ENCODE assay signal across 1 cellular context in the genomic region with DNA sequence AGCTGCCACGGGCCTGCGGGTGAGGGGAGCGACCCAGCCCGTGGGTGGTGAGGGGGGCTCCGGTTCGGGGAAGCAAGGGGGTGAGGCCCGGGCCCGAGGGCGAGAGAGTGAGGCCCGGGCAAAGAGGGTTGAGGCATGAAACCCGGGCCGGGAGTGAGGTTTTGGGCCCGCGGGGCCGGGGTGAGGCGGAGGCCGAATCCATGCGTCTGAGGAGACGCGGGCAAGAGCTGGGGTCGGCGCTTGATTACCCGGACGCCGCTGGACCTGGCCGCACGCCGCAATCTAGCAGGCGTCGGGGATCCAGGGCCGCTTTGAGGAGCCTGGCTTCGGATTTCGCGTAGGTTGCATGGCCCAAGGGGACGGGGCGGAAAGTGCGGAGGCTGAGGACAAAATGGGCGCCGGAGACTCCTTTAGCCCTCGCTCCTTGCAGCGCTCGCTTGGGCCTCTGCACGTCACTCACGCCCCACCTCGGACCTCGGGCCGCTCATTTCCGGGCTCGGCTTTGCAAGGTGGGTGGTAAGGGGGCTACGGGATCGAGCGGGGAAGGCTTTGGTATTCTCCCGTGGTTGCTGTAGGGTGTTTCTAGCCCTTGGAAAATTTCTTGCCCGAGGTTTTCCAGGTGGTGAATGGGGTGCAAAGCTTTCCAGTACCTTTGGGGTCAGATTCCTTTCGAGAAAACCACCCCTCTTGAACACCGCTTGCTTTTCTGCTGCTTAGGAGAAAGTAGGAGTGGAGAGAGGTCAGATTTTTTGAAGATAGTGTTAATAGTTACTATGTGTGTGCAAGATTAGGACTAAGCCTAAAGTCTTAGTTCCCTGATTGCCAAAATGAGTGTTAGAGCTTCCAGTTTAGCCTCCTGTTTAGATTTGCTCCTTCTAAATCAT.
A peak's percentile ranks its signal among the peaks of the same experiment; 100 is the strongest.
TF ChIP-seq lines count a peak whose summit lies in the region.

No MANE protein-coding gene starts in this region.

TF ChIP-seq in HepG2, 621 proteins besides CTCF, POLR2A, EP300 and RAD21 (continued from another document and continues in another):
- TF ChIP-seq, protein P1, sequence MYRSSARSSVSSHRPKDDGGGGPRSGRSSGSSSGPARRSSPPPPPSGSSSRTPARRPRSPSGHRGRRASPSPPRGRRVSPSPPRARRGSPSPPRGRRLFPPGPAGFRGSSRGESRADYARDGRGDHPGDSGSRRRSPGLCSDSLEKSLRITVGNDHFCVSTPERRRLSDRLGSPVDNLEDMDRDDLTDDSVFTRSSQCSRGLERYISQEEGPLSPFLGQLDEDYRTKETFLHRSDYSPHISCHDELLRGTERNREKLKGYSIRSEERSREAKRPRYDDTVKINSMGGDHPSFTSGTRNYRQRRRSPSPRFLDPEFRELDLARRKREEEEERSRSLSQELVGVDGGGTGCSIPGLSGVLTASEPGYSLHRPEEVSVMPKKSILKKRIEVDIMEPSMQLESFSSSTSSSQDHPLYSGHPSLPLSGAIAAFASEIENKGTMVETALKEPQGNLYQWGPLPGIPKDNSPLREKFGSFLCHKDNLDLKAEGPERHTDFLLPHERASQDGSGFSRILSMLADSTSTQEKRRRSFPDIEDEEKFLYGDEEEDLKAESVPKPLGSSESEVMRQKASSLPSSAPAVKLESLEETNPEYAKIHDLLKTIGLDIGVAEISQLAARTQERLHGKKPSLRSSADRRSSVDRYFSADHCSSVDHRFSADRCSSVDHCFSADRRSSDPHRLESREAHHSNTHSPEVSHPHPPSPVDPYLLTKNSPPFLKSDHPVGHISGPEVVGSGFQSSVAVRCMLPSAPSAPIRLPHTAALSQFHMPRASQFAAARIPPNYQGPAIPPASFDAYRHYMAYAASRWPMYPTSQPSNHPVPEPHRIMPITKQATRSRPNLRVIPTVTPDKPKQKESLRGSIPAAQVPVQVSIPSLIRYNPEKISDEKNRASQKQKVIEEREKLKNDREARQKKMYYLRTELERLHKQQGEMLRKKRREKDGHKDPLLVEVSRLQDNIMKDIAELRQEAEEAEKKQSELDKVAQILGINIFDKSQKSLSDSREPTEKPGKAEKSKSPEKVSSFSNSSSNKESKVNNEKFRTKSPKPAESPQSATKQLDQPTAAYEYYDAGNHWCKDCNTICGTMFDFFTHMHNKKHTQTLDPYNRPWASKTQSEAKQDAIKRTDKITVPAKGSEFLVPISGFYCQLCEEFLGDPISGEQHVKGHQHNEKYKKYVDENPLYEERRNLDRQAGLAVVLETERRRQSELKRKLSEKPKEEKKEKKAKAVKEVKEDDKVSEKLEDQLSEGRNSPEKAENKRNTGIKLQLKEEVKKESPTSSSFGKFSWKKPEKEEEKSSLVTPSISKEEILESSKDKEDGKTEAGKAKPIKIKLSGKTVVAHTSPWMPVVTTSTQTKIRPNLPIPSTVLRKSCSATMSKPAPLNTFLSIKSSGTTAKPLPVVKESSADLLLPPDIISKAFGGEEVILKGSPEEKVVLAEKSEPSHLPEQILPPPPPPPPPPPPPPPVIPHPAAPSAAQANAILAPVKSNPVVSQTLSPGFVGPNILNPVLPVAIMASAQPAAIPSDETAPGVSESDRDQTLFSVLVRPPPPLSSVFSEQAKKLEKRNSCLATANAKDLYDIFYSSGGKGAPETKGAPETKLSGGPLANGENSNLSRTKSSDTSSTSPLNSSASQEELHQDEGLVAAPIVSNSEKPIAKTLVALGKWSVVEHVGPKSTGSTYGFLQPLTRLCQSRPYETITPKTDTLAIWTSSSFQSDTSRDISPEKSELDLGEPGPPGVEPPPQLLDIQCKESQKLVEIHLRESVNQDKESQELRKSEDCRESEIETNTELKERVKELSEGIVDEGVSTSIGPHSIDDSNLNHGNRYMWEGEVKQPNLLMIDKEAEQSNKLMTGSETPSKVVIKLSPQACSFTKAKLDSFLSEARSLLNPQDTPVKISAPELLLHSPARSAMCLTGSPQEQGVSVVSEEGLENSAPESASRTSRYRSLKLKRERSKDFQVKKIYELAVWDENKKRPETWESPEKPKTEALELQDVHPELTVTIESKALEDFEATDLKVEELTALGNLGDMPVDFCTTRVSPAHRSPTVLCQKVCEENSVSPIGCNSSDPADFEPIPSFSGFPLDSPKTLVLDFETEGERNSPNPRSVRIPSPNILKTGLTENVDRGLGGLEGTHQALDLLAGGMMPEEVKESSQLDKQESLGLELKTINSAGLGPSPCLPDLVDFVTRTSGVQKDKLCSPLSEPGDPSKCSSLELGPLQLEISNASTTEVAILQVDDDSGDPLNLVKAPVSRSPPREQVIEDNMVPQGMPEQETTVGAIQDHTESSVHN (CRISPR knock-in tag; IDR thresholded peaks at IDR 0.05), result no peak
- TF ChIP-seq, protein P2, sequence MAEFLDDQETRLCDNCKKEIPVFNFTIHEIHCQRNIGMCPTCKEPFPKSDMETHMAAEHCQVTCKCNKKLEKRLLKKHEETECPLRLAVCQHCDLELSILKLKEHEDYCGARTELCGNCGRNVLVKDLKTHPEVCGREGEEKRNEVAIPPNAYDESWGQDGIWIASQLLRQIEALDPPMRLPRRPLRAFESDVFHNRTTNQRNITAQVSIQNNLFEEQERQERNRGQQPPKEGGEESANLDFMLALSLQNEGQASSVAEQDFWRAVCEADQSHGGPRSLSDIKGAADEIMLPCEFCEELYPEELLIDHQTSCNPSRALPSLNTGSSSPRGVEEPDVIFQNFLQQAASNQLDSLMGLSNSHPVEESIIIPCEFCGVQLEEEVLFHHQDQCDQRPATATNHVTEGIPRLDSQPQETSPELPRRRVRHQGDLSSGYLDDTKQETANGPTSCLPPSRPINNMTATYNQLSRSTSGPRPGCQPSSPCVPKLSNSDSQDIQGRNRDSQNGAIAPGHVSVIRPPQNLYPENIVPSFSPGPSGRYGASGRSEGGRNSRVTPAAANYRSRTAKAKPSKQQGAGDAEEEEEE (CRISPR knock-in tag; IDR thresholded peaks at IDR 0.05; ENCODE audit: borderline replicate concordance), result no peak
- TF ChIP-seq, protein P3, sequence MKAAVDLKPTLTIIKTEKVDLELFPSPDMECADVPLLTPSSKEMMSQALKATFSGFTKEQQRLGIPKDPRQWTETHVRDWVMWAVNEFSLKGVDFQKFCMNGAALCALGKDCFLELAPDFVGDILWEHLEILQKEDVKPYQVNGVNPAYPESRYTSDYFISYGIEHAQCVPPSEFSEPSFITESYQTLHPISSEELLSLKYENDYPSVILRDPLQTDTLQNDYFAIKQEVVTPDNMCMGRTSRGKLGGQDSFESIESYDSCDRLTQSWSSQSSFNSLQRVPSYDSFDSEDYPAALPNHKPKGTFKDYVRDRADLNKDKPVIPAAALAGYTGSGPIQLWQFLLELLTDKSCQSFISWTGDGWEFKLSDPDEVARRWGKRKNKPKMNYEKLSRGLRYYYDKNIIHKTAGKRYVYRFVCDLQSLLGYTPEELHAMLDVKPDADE (CRISPR knock-in tag; IDR thresholded peaks at IDR 0.05), result no peak
- 0 out of 2 replicates have a peak, but pooled peaks have one; percentile 42 for TF ChIP-seq ZC3H4 (CRISPR knock-in tag; IDR thresholded peaks at IDR 0.05; ENCODE audit: borderline replicate concordance)
- TF ChIP-seq, protein P4, sequence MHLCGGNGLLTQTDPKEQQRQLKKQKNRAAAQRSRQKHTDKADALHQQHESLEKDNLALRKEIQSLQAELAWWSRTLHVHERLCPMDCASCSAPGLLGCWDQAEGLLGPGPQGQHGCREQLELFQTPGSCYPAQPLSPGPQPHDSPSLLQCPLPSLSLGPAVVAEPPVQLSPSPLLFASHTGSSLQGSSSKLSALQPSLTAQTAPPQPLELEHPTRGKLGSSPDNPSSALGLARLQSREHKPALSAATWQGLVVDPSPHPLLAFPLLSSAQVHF (CRISPR knock-in tag; IDR thresholded peaks at IDR 0.05), result no peak
- no peak for TF ChIP-seq ATRX (CRISPR knock-in tag; IDR thresholded peaks at IDR 0.05; ENCODE audit: borderline replicate concordance)
- peak; percentile 73; the same call in 1 of the 2 replicates for TF ChIP-seq KMT2A (CRISPR knock-in tag; IDR thresholded peaks at IDR 0.05)
- TF ChIP-seq ZNF556 (CRISPR knock-in tag; IDR thresholded peaks at IDR 0.05; ENCODE audit: borderline replicate concordance), result no peak
- peak; percentile 97 for TF ChIP-seq HNRNPLL (IDR thresholded peaks at IDR 0.05; ENCODE audit: low read depth, low read length, poor library complexity, severe bottlenecking)
- no peak for TF ChIP-seq ZBTB39 (CRISPR knock-in tag; IDR thresholded peaks at IDR 0.05)
- TF ChIP-seq TEAD2 (CRISPR knock-in tag; IDR thresholded peaks at IDR 0.05), result peak; percentile 31; the same call in 1 of the 2 replicates
- TF ChIP-seq ZMYM4 (CRISPR knock-in tag; IDR thresholded peaks at IDR 0.05), result peak; percentile 24; the same call in 1 of the 2 replicates
- TF ChIP-seq ZNF451 (CRISPR knock-in tag; IDR thresholded peaks at IDR 0.05), result no peak
- TF ChIP-seq, protein P5, sequence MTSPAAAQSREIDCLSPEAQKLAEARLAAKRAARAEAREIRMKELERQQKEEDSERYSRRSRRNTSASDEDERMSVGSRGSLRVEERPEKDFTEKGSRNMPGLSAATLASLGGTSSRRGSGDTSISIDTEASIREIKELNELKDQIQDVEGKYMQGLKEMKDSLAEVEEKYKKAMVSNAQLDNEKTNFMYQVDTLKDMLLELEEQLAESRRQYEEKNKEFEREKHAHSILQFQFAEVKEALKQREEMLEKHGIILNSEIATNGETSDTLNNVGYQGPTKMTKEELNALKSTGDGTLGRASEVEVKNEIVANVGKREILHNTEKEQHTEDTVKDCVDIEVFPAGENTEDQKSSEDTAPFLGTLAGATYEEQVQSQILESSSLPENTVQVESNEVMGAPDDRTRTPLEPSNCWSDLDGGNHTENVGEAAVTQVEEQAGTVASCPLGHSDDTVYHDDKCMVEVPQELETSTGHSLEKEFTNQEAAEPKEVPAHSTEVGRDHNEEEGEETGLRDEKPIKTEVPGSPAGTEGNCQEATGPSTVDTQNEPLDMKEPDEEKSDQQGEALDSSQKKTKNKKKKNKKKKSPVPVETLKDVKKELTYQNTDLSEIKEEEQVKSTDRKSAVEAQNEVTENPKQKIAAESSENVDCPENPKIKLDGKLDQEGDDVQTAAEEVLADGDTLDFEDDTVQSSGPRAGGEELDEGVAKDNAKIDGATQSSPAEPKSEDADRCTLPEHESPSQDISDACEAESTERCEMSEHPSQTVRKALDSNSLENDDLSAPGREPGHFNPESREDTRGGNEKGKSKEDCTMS (CRISPR knock-in tag; conservative IDR thresholded peaks at IDR 0.05), result no peak
- 0 out of 2 replicates have a peak, but pooled peaks have one; percentile 24 for TF ChIP-seq FOXP4 (CRISPR knock-in tag; IDR thresholded peaks at IDR 0.05)
- TF ChIP-seq KDM2A (CRISPR knock-in tag; IDR thresholded peaks at IDR 0.05; ENCODE audit: borderline replicate concordance, low read depth), result peak; percentile 40; the same call in 1 of the 2 replicates
- no peak for TF ChIP-seq ZNF766 (CRISPR knock-in tag; IDR thresholded peaks at IDR 0.05; ENCODE audit: borderline replicate concordance)
- TF ChIP-seq NFE2L1 (CRISPR knock-in tag; IDR thresholded peaks at IDR 0.05; ENCODE audit: borderline replicate concordance), result no peak
- peak; percentile 42 for TF ChIP-seq TAF15 (IDR thresholded peaks at IDR 0.05; ENCODE audit: low read depth, low read length, poor library complexity, severe bottlenecking)
- TF ChIP-seq TOPORS (CRISPR knock-in tag; IDR thresholded peaks at IDR 0.05), result no peak
- 0 out of 2 replicates have a peak, but pooled peaks have one; percentile 40 for TF ChIP-seq KAT7 (CRISPR knock-in tag; IDR thresholded peaks at IDR 0.05; ENCODE audit: borderline replicate concordance)
- TF ChIP-seq, protein P6, sequence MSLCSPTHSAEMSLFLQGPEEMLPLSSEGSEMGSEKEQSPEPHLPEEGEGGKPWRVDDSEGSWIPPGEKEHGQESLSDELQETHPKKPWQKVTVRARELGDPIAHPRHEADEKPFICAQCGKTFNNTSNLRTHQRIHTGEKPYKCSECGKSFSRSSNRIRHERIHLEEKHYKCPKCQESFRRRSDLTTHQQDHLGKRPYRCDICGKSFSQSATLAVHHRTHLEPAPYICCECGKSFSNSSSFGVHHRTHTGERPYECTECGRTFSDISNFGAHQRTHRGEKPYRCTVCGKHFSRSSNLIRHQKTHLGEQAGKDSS (CRISPR knock-in tag; IDR thresholded peaks at IDR 0.05; ENCODE audit: borderline replicate concordance, low read depth), result no peak
- TF ChIP-seq GABPB1 (CRISPR knock-in tag; IDR thresholded peaks at IDR 0.05), result peak; percentile 72
- no peak for TF ChIP-seq ZNF496 (CRISPR knock-in tag; IDR thresholded peaks at IDR 0.05; ENCODE audit: insufficient replicate concordance)
- no peak for TF ChIP-seq NAIF1 (CRISPR knock-in tag; IDR thresholded peaks at IDR 0.05; ENCODE audit: borderline replicate concordance)
